2 cellular contexts compared by ENCODE assay signal in the genomic region with DNA sequence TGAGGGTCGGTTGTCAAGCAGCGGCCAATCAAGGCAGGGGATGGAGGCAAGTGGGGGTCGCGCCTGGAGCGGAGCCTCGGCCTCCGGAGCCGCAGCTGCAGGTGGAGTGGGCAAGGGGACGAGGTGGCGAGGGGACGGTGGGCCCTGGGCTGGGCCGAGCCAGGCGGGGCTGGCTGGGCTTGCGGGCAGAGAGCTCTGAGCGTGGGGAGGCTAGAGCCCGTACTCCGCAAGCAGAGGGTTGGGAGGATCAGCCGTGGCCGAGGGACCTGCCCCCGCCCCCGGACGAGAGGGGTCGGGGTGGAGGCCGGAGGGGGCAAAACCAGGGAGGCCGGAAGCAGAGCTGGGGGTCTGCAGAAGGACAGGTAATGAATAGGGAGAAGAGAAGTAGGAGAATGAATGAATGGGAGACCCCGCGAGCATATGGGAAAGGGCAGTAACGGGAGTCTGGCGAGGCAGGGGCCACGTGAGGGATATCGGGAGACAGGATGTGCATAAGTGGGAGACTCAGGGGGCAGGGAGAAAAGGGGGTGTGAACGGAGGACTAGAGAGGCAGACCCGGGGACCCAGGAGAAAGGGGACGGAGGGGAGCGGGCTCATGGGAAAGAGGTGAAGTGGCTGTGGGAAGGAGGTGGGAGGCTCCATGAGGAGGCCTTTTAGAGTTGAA.
A peak's percentile ranks its signal among the peaks of the same experiment; 100 is the strongest.
TF ChIP-seq lines count a peak whose summit lies in the region.

A gene with protein sequence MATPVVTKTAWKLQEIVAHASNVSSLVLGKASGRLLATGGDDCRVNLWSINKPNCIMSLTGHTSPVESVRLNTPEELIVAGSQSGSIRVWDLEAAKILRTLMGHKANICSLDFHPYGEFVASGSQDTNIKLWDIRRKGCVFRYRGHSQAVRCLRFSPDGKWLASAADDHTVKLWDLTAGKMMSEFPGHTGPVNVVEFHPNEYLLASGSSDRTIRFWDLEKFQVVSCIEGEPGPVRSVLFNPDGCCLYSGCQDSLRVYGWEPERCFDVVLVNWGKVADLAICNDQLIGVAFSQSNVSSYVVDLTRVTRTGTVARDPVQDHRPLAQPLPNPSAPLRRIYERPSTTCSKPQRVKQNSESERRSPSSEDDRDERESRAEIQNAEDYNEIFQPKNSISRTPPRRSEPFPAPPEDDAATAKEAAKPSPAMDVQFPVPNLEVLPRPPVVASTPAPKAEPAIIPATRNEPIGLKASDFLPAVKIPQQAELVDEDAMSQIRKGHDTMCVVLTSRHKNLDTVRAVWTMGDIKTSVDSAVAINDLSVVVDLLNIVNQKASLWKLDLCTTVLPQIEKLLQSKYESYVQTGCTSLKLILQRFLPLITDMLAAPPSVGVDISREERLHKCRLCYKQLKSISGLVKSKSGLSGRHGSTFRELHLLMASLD (plus strand): TSS at position 16 of the 664 bp plus-strand sequence. CDS start 1,474 bp downstream, outside the sequence.

TF ChIP-seq in HEK293, 187 proteins besides CTCF, POLR2A, EP300 and RAD21 (continued from another document and continues in another):
- TF ChIP-seq, protein P1, sequence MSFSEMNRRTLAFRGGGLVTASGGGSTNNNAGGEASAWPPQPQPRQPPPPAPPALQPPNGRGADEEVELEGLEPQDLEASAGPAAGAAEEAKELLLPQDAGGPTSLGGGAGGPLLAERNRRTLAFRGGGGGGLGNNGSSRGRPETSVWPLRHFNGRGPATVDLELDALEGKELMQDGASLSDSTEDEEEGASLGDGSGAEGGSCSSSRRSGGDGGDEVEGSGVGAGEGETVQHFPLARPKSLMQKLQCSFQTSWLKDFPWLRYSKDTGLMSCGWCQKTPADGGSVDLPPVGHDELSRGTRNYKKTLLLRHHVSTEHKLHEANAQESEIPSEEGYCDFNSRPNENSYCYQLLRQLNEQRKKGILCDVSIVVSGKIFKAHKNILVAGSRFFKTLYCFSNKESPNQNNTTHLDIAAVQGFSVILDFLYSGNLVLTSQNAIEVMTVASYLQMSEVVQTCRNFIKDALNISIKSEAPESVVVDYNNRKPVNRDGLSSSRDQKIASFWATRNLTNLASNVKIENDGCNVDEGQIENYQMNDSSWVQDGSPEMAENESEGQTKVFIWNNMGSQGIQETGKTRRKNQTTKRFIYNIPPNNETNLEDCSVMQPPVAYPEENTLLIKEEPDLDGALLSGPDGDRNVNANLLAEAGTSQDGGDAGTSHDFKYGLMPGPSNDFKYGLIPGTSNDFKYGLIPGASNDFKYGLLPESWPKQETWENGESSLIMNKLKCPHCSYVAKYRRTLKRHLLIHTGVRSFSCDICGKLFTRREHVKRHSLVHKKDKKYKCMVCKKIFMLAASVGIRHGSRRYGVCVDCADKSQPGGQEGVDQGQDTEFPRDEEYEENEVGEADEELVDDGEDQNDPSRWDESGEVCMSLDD (tag by site-specific recombination; IDR thresholded peaks at IDR 0.05): 0 out of 2 replicates have a peak, but pooled peaks have one; percentile 45
- TF ChIP-seq GLIS2 (tag by site-specific recombination; IDR thresholded peaks at IDR 0.05) (peak; percentile 92), ZNF24 (tag by site-specific recombination; IDR thresholded peaks at IDR 0.05) (no peak), GFI1B (tag by site-specific recombination; IDR thresholded peaks at IDR 0.05) (no peak), EGR2 (tag by site-specific recombination; IDR thresholded peaks at IDR 0.05; ENCODE audit: low read depth) (peak; percentile 53), ZNF76 (tag by site-specific recombination; IDR thresholded peaks at IDR 0.05; ENCODE audit: borderline replicate concordance, low read depth) (peak; percentile 82), ZXDB (tag by site-specific recombination; IDR thresholded peaks at IDR 0.05) (peak; percentile 73), ZNF776 (tag by site-specific recombination; IDR thresholded peaks at IDR 0.05; ENCODE audit: borderline replicate concordance) (0 out of 2 replicates have a peak, but pooled peaks have one; percentile 32)
- TF ChIP-seq, protein P2, sequence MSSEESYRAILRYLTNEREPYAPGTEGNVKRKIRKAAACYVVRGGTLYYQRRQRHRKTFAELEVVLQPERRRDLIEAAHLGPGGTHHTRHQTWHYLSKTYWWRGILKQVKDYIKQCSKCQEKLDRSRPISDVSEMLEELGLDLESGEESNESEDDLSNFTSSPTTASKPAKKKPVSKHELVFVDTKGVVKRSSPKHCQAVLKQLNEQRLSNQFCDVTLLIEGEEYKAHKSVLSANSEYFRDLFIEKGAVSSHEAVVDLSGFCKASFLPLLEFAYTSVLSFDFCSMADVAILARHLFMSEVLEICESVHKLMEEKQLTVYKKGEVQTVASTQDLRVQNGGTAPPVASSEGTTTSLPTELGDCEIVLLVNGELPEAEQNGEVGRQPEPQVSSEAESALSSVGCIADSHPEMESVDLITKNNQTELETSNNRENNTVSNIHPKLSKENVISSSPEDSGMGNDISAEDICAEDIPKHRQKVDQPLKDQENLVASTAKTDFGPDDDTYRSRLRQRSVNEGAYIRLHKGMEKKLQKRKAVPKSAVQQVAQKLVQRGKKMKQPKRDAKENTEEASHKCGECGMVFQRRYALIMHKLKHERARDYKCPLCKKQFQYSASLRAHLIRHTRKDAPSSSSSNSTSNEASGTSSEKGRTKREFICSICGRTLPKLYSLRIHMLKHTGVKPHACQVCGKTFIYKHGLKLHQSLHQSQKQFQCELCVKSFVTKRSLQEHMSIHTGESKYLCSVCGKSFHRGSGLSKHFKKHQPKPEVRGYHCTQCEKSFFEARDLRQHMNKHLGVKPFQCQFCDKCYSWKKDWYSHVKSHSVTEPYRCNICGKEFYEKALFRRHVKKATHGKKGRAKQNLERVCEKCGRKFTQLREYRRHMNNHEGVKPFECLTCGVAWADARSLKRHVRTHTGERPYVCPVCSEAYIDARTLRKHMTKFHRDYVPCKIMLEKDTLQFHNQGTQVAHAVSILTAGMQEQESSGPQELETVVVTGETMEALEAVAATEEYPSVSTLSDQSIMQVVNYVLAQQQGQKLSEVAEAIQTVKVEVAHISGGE (tag by site-specific recombination; conservative IDR thresholded peaks at IDR 0.05; ENCODE audit: low read depth): peak; percentile 29
- TF ChIP-seq, protein P3, sequence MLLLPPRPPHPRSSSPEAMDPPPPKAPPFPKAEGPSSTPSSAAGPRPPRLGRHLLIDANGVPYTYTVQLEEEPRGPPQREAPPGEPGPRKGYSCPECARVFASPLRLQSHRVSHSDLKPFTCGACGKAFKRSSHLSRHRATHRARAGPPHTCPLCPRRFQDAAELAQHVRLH (tag by site-specific recombination; IDR thresholded peaks at IDR 0.05): peak; percentile 90
- TF ChIP-seq, protein P4, sequence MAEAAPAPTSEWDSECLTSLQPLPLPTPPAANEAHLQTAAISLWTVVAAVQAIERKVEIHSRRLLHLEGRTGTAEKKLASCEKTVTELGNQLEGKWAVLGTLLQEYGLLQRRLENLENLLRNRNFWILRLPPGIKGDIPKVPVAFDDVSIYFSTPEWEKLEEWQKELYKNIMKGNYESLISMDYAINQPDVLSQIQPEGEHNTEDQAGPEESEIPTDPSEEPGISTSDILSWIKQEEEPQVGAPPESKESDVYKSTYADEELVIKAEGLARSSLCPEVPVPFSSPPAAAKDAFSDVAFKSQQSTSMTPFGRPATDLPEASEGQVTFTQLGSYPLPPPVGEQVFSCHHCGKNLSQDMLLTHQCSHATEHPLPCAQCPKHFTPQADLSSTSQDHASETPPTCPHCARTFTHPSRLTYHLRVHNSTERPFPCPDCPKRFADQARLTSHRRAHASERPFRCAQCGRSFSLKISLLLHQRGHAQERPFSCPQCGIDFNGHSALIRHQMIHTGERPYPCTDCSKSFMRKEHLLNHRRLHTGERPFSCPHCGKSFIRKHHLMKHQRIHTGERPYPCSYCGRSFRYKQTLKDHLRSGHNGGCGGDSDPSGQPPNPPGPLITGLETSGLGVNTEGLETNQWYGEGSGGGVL (tag by site-specific recombination; IDR thresholded peaks at IDR 0.05): peak; percentile 61; the same call in 1 of the 2 replicates

TF ChIP-seq in WTC11, 78 proteins besides CTCF, POLR2A, EP300 and RAD21 (continued from another document):
- TF ChIP-seq, protein P5, sequence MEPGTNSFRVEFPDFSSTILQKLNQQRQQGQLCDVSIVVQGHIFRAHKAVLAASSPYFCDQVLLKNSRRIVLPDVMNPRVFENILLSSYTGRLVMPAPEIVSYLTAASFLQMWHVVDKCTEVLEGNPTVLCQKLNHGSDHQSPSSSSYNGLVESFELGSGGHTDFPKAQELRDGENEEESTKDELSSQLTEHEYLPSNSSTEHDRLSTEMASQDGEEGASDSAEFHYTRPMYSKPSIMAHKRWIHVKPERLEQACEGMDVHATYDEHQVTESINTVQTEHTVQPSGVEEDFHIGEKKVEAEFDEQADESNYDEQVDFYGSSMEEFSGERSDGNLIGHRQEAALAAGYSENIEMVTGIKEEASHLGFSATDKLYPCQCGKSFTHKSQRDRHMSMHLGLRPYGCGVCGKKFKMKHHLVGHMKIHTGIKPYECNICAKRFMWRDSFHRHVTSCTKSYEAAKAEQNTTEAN (CRISPR knock-in tag; IDR thresholded peaks at IDR 0.05): 0 out of 2 replicates have a peak, but pooled peaks have one; percentile 31
- TF ChIP-seq FOXP1 (CRISPR knock-in tag; IDR thresholded peaks at IDR 0.05; ENCODE audit: borderline replicate concordance) (peak; percentile 77; the same call in 1 of the 2 replicates), NFE2L1 (CRISPR knock-in tag; IDR thresholded peaks at IDR 0.05) (0 out of 2 replicates have a peak, but pooled peaks have one; percentile 69), HMGA2 (CRISPR knock-in tag; IDR thresholded peaks at IDR 0.05) (no peak), TCF7 (CRISPR knock-in tag; IDR thresholded peaks at IDR 0.05; ENCODE audit: low read depth) (0 out of 2 replicates have a peak, but pooled peaks have one; percentile 69), MYBL2 (CRISPR knock-in tag; IDR thresholded peaks at IDR 0.05) (0 out of 2 replicates have a peak, but pooled peaks have one; percentile 37)
- TF ChIP-seq, protein P6, sequence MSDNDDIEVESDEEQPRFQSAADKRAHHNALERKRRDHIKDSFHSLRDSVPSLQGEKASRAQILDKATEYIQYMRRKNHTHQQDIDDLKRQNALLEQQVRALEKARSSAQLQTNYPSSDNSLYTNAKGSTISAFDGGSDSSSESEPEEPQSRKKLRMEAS (CRISPR knock-in tag; IDR thresholded peaks at IDR 0.05): peak; percentile 46; the same call in 1 of the 2 replicates
- TF ChIP-seq, protein P7, sequence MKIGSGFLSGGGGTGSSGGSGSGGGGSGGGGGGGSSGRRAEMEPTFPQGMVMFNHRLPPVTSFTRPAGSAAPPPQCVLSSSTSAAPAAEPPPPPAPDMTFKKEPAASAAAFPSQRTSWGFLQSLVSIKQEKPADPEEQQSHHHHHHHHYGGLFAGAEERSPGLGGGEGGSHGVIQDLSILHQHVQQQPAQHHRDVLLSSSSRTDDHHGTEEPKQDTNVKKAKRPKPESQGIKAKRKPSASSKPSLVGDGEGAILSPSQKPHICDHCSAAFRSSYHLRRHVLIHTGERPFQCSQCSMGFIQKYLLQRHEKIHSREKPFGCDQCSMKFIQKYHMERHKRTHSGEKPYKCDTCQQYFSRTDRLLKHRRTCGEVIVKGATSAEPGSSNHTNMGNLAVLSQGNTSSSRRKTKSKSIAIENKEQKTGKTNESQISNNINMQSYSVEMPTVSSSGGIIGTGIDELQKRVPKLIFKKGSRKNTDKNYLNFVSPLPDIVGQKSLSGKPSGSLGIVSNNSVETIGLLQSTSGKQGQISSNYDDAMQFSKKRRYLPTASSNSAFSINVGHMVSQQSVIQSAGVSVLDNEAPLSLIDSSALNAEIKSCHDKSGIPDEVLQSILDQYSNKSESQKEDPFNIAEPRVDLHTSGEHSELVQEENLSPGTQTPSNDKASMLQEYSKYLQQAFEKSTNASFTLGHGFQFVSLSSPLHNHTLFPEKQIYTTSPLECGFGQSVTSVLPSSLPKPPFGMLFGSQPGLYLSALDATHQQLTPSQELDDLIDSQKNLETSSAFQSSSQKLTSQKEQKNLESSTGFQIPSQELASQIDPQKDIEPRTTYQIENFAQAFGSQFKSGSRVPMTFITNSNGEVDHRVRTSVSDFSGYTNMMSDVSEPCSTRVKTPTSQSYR (CRISPR knock-in tag; IDR thresholded peaks at IDR 0.05): 0 out of 2 replicates have a peak, but pooled peaks have one; percentile 40
- TF ChIP-seq, protein P8, sequence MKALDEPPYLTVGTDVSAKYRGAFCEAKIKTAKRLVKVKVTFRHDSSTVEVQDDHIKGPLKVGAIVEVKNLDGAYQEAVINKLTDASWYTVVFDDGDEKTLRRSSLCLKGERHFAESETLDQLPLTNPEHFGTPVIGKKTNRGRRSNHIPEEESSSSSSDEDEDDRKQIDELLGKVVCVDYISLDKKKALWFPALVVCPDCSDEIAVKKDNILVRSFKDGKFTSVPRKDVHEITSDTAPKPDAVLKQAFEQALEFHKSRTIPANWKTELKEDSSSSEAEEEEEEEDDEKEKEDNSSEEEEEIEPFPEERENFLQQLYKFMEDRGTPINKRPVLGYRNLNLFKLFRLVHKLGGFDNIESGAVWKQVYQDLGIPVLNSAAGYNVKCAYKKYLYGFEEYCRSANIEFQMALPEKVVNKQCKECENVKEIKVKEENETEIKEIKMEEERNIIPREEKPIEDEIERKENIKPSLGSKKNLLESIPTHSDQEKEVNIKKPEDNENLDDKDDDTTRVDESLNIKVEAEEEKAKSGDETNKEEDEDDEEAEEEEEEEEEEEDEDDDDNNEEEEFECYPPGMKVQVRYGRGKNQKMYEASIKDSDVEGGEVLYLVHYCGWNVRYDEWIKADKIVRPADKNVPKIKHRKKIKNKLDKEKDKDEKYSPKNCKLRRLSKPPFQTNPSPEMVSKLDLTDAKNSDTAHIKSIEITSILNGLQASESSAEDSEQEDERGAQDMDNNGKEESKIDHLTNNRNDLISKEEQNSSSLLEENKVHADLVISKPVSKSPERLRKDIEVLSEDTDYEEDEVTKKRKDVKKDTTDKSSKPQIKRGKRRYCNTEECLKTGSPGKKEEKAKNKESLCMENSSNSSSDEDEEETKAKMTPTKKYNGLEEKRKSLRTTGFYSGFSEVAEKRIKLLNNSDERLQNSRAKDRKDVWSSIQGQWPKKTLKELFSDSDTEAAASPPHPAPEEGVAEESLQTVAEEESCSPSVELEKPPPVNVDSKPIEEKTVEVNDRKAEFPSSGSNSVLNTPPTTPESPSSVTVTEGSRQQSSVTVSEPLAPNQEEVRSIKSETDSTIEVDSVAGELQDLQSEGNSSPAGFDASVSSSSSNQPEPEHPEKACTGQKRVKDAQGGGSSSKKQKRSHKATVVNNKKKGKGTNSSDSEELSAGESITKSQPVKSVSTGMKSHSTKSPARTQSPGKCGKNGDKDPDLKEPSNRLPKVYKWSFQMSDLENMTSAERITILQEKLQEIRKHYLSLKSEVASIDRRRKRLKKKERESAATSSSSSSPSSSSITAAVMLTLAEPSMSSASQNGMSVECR (CRISPR knock-in tag; IDR thresholded peaks at IDR 0.05; ENCODE audit: borderline replicate concordance): 0 out of 2 replicates have a peak, but pooled peaks have one; percentile 43
